ENCODE assay signal across 8 cellular contexts in genomic region chr12:125183187-125184067, GRCh38. TPM values are rescaled to one million over a fixed set of nuclear protein-coding genes. Genes with fewer than 3 reads are reported as not detected.
DNase-seq lines count a peak whose midpoint lies in the region; ATAC-seq and TF ChIP-seq lines count a peak whose summit lies in the region.

No MANE protein-coding gene starts in this region.

- H3K9me3 Mint-ChIP-seq in central memory CD8-positive, alpha-beta T cell = no peaks in the 10 kb centered on the region

- DNase-seq in 8988T (peak; percentile 97), GM13976 (ENCODE audit: low spot score) (peak; percentile 91), NCI-H2107 treated with DMSO at 0.1 percent for 48 hours (lab: John Stamatoyannopoulos, UW; ENCODE audit: unreplicated experiment) (peak; percentile 46), left lobe of liver (ENCODE audit: low spot score) (peak; percentile 72)
- peak; percentile 52 to 72 (median 58) for DNase-seq in activated CD4-positive, CD25-positive, alpha-beta regulatory T cell (lab: John Stamatoyannopoulos, UW)
- peak; percentile 51 to 79 for DNase-seq in central memory CD8-positive, alpha-beta T cell (ENCODE audit: low spot score in 2 of 2)
- DNase-seq in stimulated activated CD4-positive, alpha-beta T cell treated with anti-CD3 and anti-CD28 coated beads, Interleukin-4, amount 100 ng/mL, for 24 hours = peak; percentile 82

- peaks cover 5% of the 10 kb centered on the region for H3K4me1 Mint-ChIP-seq in central memory CD8-positive, alpha-beta T cell

- H3K27ac Mint-ChIP-seq in central memory CD8-positive, alpha-beta T cell (ENCODE audit: low read depth) = no peak overlapping the region

- in situ Hi-C loops in GM13976 (cut with MboI; ENCODE audit: low sequenced_read_pairs, unreplicated experiment) = no loop called here

- ATAC-seq in HG02885 (IDR thresholded peaks at IDR 0.05; ENCODE audit: poor library complexity, unreplicated experiment) (peak; percentile 75), left lobe of liver (peak; percentile 85)
- peak; percentile 62 for ATAC-seq in central memory CD8-positive, alpha-beta T cell (replicated peaks; ENCODE audit: extremely low read depth, poor library complexity, severe bottlenecking)

- peak; percentile 100 for TF ChIP-seq CTCF in GM13976 (IDR thresholded peaks at IDR 0.05; ENCODE audit: borderline replicate concordance, control extremely low read depth, extremely low read depth, insufficient read depth, missing control alignments)

- H3K4me3 Mint-ChIP-seq in central memory CD8-positive, alpha-beta T cell = peak overlapping the region; percentile 36

- H3K27me3 Mint-ChIP-seq in central memory CD8-positive, alpha-beta T cell = peaks cover 77% of the 10 kb centered on the region

- H3K36me3 Mint-ChIP-seq in central memory CD8-positive, alpha-beta T cell (ENCODE audit: insufficient read depth) = no peaks in the 10 kb centered on the region

RNA-seq across cellular contexts. Expression of gene TMEM132B, which starts 2.8 kb away (rescaled TPM):
- 0.15 TPM for total RNA-seq in left lobe of liver

Comparison
In these comparisons a context has a peak if more than half of its experiments do, and no peak if none do; other contexts are left out.
1. Peak in every context shown above with its lines: DNase-seq and ATAC-seq.
2. DNase-seq: peak in every context shown above with its lines; median percentile 97 in 8988T; 91 in GM13976; 82 in stimulated activated CD4-positive, alpha-beta T cell treated with anti-CD3 and anti-CD28 coated beads, Interleukin-4, amount 100 ng/mL, for 24 hours; 72 in left lobe of liver; 65 in central memory CD8-positive, alpha-beta T cell; 58 in activated CD4-positive, CD25-positive, alpha-beta regulatory T cell; 46 in NCI-H2107 treated with DMSO at 0.1 percent for 48 hours.